ENCODE assay signal across 19 cellular contexts in the genomic region with DNA sequence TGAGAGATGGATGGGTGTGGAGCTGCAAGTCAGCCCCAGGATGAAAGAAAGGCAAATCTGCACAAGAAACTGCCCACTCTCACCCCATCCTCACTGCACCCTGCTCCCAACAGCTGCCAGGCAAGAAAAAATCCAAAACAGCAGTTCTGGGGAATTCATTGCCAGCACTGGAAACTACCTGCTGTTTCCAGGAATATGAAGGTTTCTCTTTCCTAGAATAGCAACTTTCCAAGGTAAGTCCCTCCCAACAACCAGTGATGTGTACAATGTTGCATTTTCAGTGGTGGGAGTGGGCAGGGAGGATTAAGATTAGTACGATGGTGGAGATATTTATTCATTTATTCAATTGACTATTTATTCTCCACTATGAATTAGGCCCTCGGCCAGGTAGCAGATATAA. TPM values are rescaled to one million over a fixed set of nuclear protein-coding genes. Genes with fewer than 3 reads are reported as not detected.
"Had no signal": no experiment of that assay in that cellular context is flagged by ENCODE, and none has a peak within 500 bp of the region (broad histone marks: within the 10 kb centered on the region; RNA-seq: fewer than 3 reads in every experiment).

No MANE protein-coding gene starts in this region.

- H3K27me3 Mint-ChIP-seq: activated naive CD4-positive, alpha-beta T cell treated with anti-CD3 and anti-CD28 coated beads, Interleukin-2, amount 50 U/mL, for 24 hours; effector memory CD8-positive, alpha-beta T cell; stimulated activated memory B cell treated with anti-CD40 and anti-IgM and Interleukin-4, amounts not matched to agents 10 μg/mL and 1 μg/mL and 100 μg/mL, for 72 hours had no signal

- H3K4me2 ChIP-seq: neural progenitor cell had no signal

- H3K27ac Mint-ChIP-seq: neural progenitor cell; stimulated activated memory B cell treated with anti-CD40 and anti-IgM and Interleukin-4, amounts not matched to agents 10 μg/mL and 1 μg/mL and 100 μg/mL, for 72 hours had no signal

- H3K4me3 ChIP-seq: cardiac muscle cell, esophagus squamous epithelium, left ventricle myocardium inferior, neural progenitor cell, pancreas, right lobe of liver, tibial artery had no signal

- H3K36me3 Mint-ChIP-seq: neural progenitor cell had no signal

- DNase-seq: activated effector memory CD4-positive, alpha-beta T cell treated with anti-CD3 and anti-CD28 coated beads, Interleukin-2, amount 50 U/mL, for 16 hours; amniotic stem cell; dermis blood vessel endothelial cell; effector memory CD8-positive, alpha-beta T cell; esophagus squamous epithelium; immature natural killer cell; kidney glomerular epithelial cell; left ventricle myocardium inferior; pancreas; right lobe of liver; small intestine; stimulated activated CD4-positive, alpha-beta T cell treated with anti-CD3 and anti-CD28 coated beads, Interleukin-4, amount 100 ng/mL, for 24 hours; SW 1271; tibial artery had no signal

- H3K4me1 Mint-ChIP-seq: neural progenitor cell had no signal

- H3K9me3 ChIP-seq: esophagus squamous epithelium, left ventricle myocardium inferior, pancreas, right lobe of liver, tibial artery had no signal

- H3K36me3 ChIP-seq: cardiac muscle cell, neural progenitor cell had no signal

- H3K4me3 Mint-ChIP-seq: activated naive CD4-positive, alpha-beta T cell treated with anti-CD3 and anti-CD28 coated beads, Interleukin-2, amount 50 U/mL, for 24 hours; effector memory CD8-positive, alpha-beta T cell; immature natural killer cell; neural progenitor cell; stimulated activated memory B cell treated with anti-CD40 and anti-IgM and Interleukin-4, amounts not matched to agents 10 μg/mL and 1 μg/mL and 100 μg/mL, for 72 hours; T-helper 2 cell treated with Interferon-gamma antibody and Interleukin-4, amounts not matched to agents 5 μg/mL and 100 μg/mL, for 36 hours had no signal

- H3K4me1 ChIP-seq: left ventricle myocardium inferior, neural progenitor cell, right lobe of liver, tibial artery had no signal

- H3K27me3 ChIP-seq: esophagus squamous epithelium, neural progenitor cell, pancreas, right lobe of liver, tibial artery had no signal

- ATAC-seq: effector memory CD8-positive, alpha-beta T cell; stimulated activated memory B cell treated with anti-CD40 and anti-IgM and Interleukin-4, amounts not matched to agents 10 μg/mL and 1 μg/mL and 100 μg/mL, for 72 hours had no signal

- H3K9me3 Mint-ChIP-seq: activated naive CD4-positive, alpha-beta T cell treated with anti-CD3 and anti-CD28 coated beads, Interleukin-2, amount 50 U/mL, for 24 hours; effector memory CD8-positive, alpha-beta T cell; immature natural killer cell; neural progenitor cell; stimulated activated memory B cell treated with anti-CD40 and anti-IgM and Interleukin-4, amounts not matched to agents 10 μg/mL and 1 μg/mL and 100 μg/mL, for 72 hours; T-helper 2 cell treated with Interferon-gamma antibody and Interleukin-4, amounts not matched to agents 5 μg/mL and 100 μg/mL, for 36 hours had no signal

- H3K9ac ChIP-seq: neural progenitor cell had no signal

- H3K27ac ChIP-seq: cardiac muscle cell, neural progenitor cell, right lobe of liver, tibial artery had no signal

- H2AFZ ChIP-seq: neural progenitor cell had no signal

RNA-seq across cellular contexts. Expression of a gene that starts 10.2 kb away (rescaled TPM):
- total RNA-seq: cardiac muscle cell, dermis blood vessel endothelial cell, left ventricle myocardium inferior had no signal
- polyA plus RNA-seq: cardiac muscle cell had no signal
